ENCODE assay signal across 13 cellular contexts in the genomic region with DNA sequence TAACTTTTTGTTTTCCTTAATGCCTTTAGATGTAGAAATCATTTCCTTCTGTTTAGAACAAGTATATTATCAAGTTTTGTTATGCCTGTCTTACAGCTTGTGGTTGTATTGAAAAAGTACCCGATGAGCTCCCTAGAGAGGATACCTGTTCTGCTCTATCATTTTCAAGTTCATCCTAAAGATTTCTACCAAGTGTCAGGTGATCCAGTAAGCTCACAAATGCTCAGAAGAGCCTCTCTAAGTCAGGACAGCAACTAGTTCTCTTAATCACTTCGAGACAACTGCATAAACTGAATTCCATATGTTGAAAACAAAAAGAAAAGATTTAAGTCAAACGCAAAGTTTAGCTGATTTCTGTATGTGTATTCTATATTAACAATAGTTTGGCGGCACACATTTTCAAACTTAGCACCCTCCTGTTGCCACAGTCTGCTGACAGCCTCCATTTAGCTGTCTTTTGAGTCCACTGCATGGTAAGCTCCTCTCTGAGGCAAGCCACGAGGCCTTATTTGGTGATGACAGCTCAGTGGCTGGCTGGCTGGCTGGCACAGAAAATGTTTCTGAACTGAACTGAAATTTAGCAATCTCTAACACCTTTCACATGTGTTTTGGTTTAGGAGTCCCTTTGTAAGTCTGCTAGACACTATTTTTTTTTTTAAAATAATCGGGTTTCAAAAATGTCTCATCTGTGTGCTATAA. TPM values are rescaled to one million over a fixed set of nuclear protein-coding genes. Genes with fewer than 3 reads are reported as not detected.
A peak's percentile ranks its signal among the peaks of the same experiment; 100 is the strongest.
DNase-seq lines count a peak whose midpoint lies in the region; ATAC-seq and TF ChIP-seq lines count a peak whose summit lies in the region.
"Had no signal": no experiment of that assay in that cellular context is flagged by ENCODE, and none has a peak within 500 bp of the region (broad histone marks: within the 10 kb centered on the region; RNA-seq: fewer than 3 reads in every experiment).

No MANE protein-coding gene starts in this region.

- H3K9me3 ChIP-seq in GM23248 (ENCODE audit: low read depth) (no peaks in the 10 kb centered on the region), right atrium auricular region (no peaks in the 10 kb centered on the region), subcutaneous abdominal adipose tissue (ENCODE audit: control insufficient read depth in 5 of 5, low read length in 5 of 5) (no peaks in the 10 kb centered on the region), T-helper 17 cell (ENCODE audit: control insufficient read depth, low read length, poor library complexity, severe bottlenecking) (no peaks in the 10 kb centered on the region)
- H3K9me3 ChIP-seq: left lung, upper lobe of right lung had no signal

- peaks cover 49% of the 10 kb centered on the region for H3F3A ChIP-seq in GM23248 (ENCODE audit: insufficient read depth)

- no peak overlapping the region for H3K4me3 Mint-ChIP-seq in T-helper 17 cell
- H3K4me3 Mint-ChIP-seq: T-helper 1 cell treated with Interleukin-12 subunit alpha and Interleukin-12 subunit beta and Interleukin-4 antibody, amounts not matched to agents 30 μg/mL and 1 μg/mL, for 36 hours had no signal

- no peak overlapping the region for H2AFZ ChIP-seq in GM23248

- H3K4me3 ChIP-seq in GM23248: no peak overlapping the region
- H3K4me3 ChIP-seq in astrocyte of the spinal cord (ENCODE audit: low read depth, low read length): no peak overlapping the region
- no peak overlapping the region for H3K4me3 ChIP-seq in right atrium auricular region
- H3K4me3 ChIP-seq in subcutaneous abdominal adipose tissue (ENCODE audit: low read depth in 1 of 5, low read length in 5 of 5): no peak overlapping the region
- H3K4me3 ChIP-seq: left lung, upper lobe of right lung had no signal

- H3K9me2 ChIP-seq in GM23248 (ENCODE audit: insufficient read depth): no peaks in the 10 kb centered on the region

- DNase-seq in GM23248 (peak; percentile 80), astrocyte of the spinal cord (ENCODE audit: low read depth, low spot score) (peak; percentile 61), right atrium auricular region (ENCODE audit: low spot score) (peak; percentile 63), T-helper 17 cell (no peak)
- no peak for DNase-seq in stimulated activated CD4-positive, alpha-beta T cell treated with anti-CD3 and anti-CD28 coated beads, Interleukin-1b, Interleukin-23, amount 100 ng/mL, for 48 hours
- DNase-seq: effector memory CD4-positive, alpha-beta T cell; left lung; NCI-H526; upper lobe of right lung had no signal

- H3K4me1 Mint-ChIP-seq in T-helper 17 cell: no peaks in the 10 kb centered on the region

- H4K20me1 ChIP-seq in GM23248 (ENCODE audit: insufficient read depth): peaks cover 12% of the 10 kb centered on the region; the same call in 1 of the 2 replicates

- WGBS in GM23248 (ENCODE audit: low coverage in 1 of 2, low lambda C conversion rate in 2 of 2, missing lambda C conversion rate in 2 of 2), 2 experiments: 50 to 51% methylated on average over 6 of the region's 6 CpGs

- TF ChIP-seq CTCF in astrocyte of the spinal cord (IDR thresholded peaks at IDR 0.05; ENCODE audit: low read depth, low read length): no peak
- no peak for TF ChIP-seq CTCF in right atrium auricular region (IDR thresholded peaks at IDR 0.05)

- peaks cover 97% of the 10 kb centered on the region for H3K79me2 ChIP-seq in GM23248 (ENCODE audit: insufficient read depth)

- H3K27me3 ChIP-seq in GM23248 (replicated peaks; ENCODE audit: insufficient read depth) (no peaks in the 10 kb centered on the region), right atrium auricular region (no peaks in the 10 kb centered on the region), subcutaneous abdominal adipose tissue (ENCODE audit: control insufficient read depth in 5 of 5, insufficient read depth in 4 of 5, low read length in 5 of 5) (no peaks in the 10 kb centered on the region)
- H3K27me3 ChIP-seq: left lung, upper lobe of right lung had no signal

- H3K4me1 ChIP-seq in GM23248 (ENCODE audit: insufficient read depth): peaks cover 46% of the 10 kb centered on the region
- H3K4me1 ChIP-seq in right atrium auricular region: peaks cover 0 to 20% of the 10 kb centered on the region in 2 donors
- H3K4me1 ChIP-seq in subcutaneous abdominal adipose tissue (ENCODE audit: control insufficient read depth in 5 of 5, insufficient read depth in 5 of 5, low read length in 5 of 5): peaks cover 0 to 15% (median 9%) of the 10 kb centered on the region in 5 donors

- 0 out of 2 replicates have a peak, but pooled peaks cover 21% of the 10 kb centered on the region for H3K36me3 ChIP-seq in GM23248 (ENCODE audit: low read depth)
- no peaks in the 10 kb centered on the region for H3K36me3 ChIP-seq in right atrium auricular region
- no peaks in the 10 kb centered on the region for H3K36me3 ChIP-seq in subcutaneous abdominal adipose tissue (ENCODE audit: control insufficient read depth in 5 of 5, insufficient read depth in 5 of 5, low read length in 5 of 5)
- H3K36me3 ChIP-seq: left lung, upper lobe of right lung had no signal

- in situ Hi-C loops in GM23248 (cut with MboI) (no loop called here), astrocyte of the spinal cord (cut with HindIII; ENCODE audit: low sequenced_read_pairs) (no loop called here)

- H3K4me2 ChIP-seq in GM23248 (ENCODE audit: unreplicated experiment): peak overlapping the region; percentile 50

- ATAC-seq in HG02610 (IDR thresholded peaks at IDR 0.05; ENCODE audit: unreplicated experiment) (no peak), HG02981 (IDR thresholded peaks at IDR 0.05; ENCODE audit: unreplicated experiment) (no peak), T-helper 17 cell (no peak)
- ATAC-seq: upper lobe of right lung had no signal

- peak overlapping the region; percentile 14 for H3K27ac ChIP-seq in GM23248
- H3K27ac ChIP-seq in right atrium auricular region: peak overlapping the region; percentile 49 to 74
- H3K27ac ChIP-seq in subcutaneous abdominal adipose tissue (ENCODE audit: low read depth, low read length): peak overlapping the region; percentile 59
- H3K27ac ChIP-seq: left lung, upper lobe of right lung had no signal

- no peaks in the 10 kb centered on the region for H3K36me3 Mint-ChIP-seq in T-helper 17 cell (ENCODE audit: low read depth)

- H3K27me3 Mint-ChIP-seq in T-helper 17 cell: no peaks in the 10 kb centered on the region

- H3K9ac ChIP-seq in GM23248: no peak overlapping the region
- H3K9ac ChIP-seq in subcutaneous abdominal adipose tissue (ENCODE audit: low read length in 5 of 5): no peak overlapping the region

- no peak overlapping the region for H3K27ac Mint-ChIP-seq in T-helper 17 cell
- H3K27ac Mint-ChIP-seq: T-helper 1 cell treated with Interleukin-12 subunit alpha and Interleukin-12 subunit beta and Interleukin-4 antibody, amounts not matched to agents 30 μg/mL and 1 μg/mL, for 36 hours had no signal

RNA-seq across cellular contexts. Expression of gene SEMA3C, which starts 59.4 kb away (rescaled TPM):
- total RNA-seq in GM23248 (2014; rRNA removed; shearing (Covaris generic)): 612 and 756 TPM in 2 replicates
- 308 and 316 TPM in 2 replicates for polyA plus RNA-seq in GM23248 (2016; fragmentation: Nextera tagmentation; extraction: Ambion mirVana)
- total RNA-seq in right atrium auricular region: 10 to 100 TPM; 58.3 to 61.6 TPM
- total RNA-seq in T-helper 17 cell: under 1 TPM; 0.26 to 0.62 TPM

Comparison
In these comparisons a context has a peak if more than half of its experiments do, and no peak if none do; other contexts are left out.
1. DNase-seq: peak in GM23248 (single experiment), astrocyte of the spinal cord (single experiment) and right atrium auricular region (single experiment); none in stimulated activated CD4-positive, alpha-beta T cell treated with anti-CD3 and anti-CD28 coated beads, Interleukin-1b, Interleukin-23, amount 100 ng/mL, for 48 hours (single experiment) and T-helper 17 cell (0 of 3).
2. RNA of gene SEMA3C, which starts 59.4 kb away (total RNA-seq): 612 to 756 TPM in GM23248 and 58.3 to 61.6 TPM in right atrium auricular region; 0.26 to 0.62 TPM in T-helper 17 cell; every median in the first group is over 10 times any median in the second.
3. Peak in every context shown above with its lines, with median percentiles within 50 percentile points of each other: H3K27ac ChIP-seq.